In the genomic region with DNA sequence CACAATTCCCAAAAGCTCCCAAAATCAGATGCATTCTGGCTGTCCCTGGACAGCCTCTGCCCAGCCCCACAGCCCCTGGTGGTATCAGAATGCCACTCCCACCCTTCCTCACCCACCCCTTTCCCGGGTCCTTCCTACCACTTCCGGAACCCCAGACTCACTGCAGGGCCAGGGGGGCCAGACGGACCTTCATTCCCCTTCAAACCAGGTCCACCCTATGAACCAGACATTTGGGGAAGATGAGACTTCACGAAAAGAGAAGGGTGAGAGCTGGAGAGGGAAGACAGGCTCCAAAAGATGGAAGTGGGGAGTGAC, we compare ENCODE assay signal across 29 cellular contexts. TPM values are rescaled to one million over a fixed set of nuclear protein-coding genes. Genes with fewer than 3 reads are reported as not detected.
"Had no signal": no experiment of that assay in that cellular context is flagged by ENCODE, and none has a peak within 500 bp of the region (broad histone marks: within the 10 kb centered on the region; RNA-seq: fewer than 3 reads in every experiment).

No MANE protein-coding gene starts in this region.

- H3K27ac Mint-ChIP-seq: activated CD4-positive, alpha-beta memory T cell treated with anti-CD3 and anti-CD28 coated beads for 36 hours; activated CD4-positive, alpha-beta T cell treated with anti-CD3 and anti-CD28 coated beads for 36 hours; activated CD4-positive, alpha-beta T cell treated with anti-CD3 and anti-CD28 coated beads, Interleukin-2, amount 10 ng/mL, durations not matched to agents 24 days and 14 days; activated CD8-positive, alpha-beta memory T cell treated with anti-CD3 and anti-CD28 coated beads, Interleukin-2, amount 10 ng/mL, durations not matched to agents 7 days and 5 days; activated CD8-positive, alpha-beta T cell treated with anti-CD3 and anti-CD28 coated beads, Interleukin-2, amount 10 ng/mL, durations not matched to agents 7 days and 5 days; activated naive CD4-positive, alpha-beta T cell treated with anti-CD3 and anti-CD28 coated beads, Interleukin-2, amount 10 ng/mL, durations not matched to agents 7 days and 5 days; activated naive CD8-positive, alpha-beta T cell treated with anti-CD3 and anti-CD28 coated beads, Interleukin-2, amount 10 ng/mL, durations not matched to agents 7 days and 5 days; activated T-helper 1 cell treated with anti-CD3 and anti-CD28 coated beads, Interleukin-12 subunit alpha, Interleukin-12 subunit beta, Interleukin-2, Interleukin-4 antibody, amounts not matched to agents 30 ng/mL and 10 ng/mL and 1 ng/mL, durations not matched to agents 14 hours and 24 hours and 36 hours; activated T-helper 2 cell treated with anti-CD3 and anti-CD28 coated beads, Interferon-gamma antibody, Interleukin-2, Interleukin-4, amounts not matched to agents 10 μg/mL and 5 μg/mL and 100 μg/mL, durations not matched to agents 14 hours and 24 hours and 36 hours; endodermal cell; T-cell had no signal

- H3K9me3 ChIP-seq: ascending aorta, breast epithelium, colonic mucosa had no signal

- H3K36me3 Mint-ChIP-seq: activated CD4-positive, alpha-beta memory T cell treated with anti-CD3 and anti-CD28 coated beads for 36 hours; activated CD8-positive, alpha-beta memory T cell treated with anti-CD3 and anti-CD28 coated beads, Interleukin-2, amount 10 ng/mL, durations not matched to agents 7 days and 5 days; activated naive CD4-positive, alpha-beta T cell treated with anti-CD3 and anti-CD28 coated beads, Interleukin-2, amount 10 ng/mL, durations not matched to agents 7 days and 5 days; activated naive CD4-positive, alpha-beta T cell treated with anti-CD3 and anti-CD28 coated beads, Interleukin-2, amount 50 U/mL, for 72 hours; activated naive CD8-positive, alpha-beta T cell treated with anti-CD3 and anti-CD28 coated beads, Interleukin-2, amount 10 ng/mL, durations not matched to agents 7 days and 5 days; brain; T-cell had no signal

- H3K36me3 ChIP-seq: ascending aorta, breast epithelium, colonic mucosa had no signal

- H3K9me3 Mint-ChIP-seq: activated CD4-positive, alpha-beta memory T cell treated with anti-CD3 and anti-CD28 coated beads for 36 hours; activated CD4-positive, alpha-beta T cell treated with anti-CD3 and anti-CD28 coated beads, Interleukin-2, amount 10 ng/mL, durations not matched to agents 24 days and 14 days; activated naive CD4-positive, alpha-beta T cell treated with anti-CD3 and anti-CD28 coated beads, Interleukin-2, amount 10 ng/mL, durations not matched to agents 7 days and 5 days; activated naive CD4-positive, alpha-beta T cell treated with anti-CD3 and anti-CD28 coated beads, Interleukin-2, amount 50 U/mL, for 72 hours; activated naive CD8-positive, alpha-beta T cell treated with anti-CD3 and anti-CD28 coated beads, Interleukin-2, amount 10 ng/mL, durations not matched to agents 7 days and 5 days; activated T-helper 1 cell treated with anti-CD3 and anti-CD28 coated beads, Interleukin-12 subunit alpha, Interleukin-12 subunit beta, Interleukin-2, Interleukin-4 antibody, amounts not matched to agents 30 ng/mL and 10 ng/mL and 1 ng/mL, durations not matched to agents 14 hours and 24 hours and 36 hours; activated T-helper 2 cell treated with anti-CD3 and anti-CD28 coated beads, Interferon-gamma antibody, Interleukin-2, Interleukin-4, amounts not matched to agents 10 μg/mL and 5 μg/mL and 100 μg/mL, durations not matched to agents 14 hours and 24 hours and 36 hours; brain; endodermal cell; T-cell had no signal

- H3K4me1 ChIP-seq: ascending aorta, breast epithelium, colonic mucosa had no signal

- DNase-seq: activated CD4-positive, alpha-beta memory T cell treated with anti-CD3 and anti-CD28 coated beads for 36 hours; activated CD4-positive, alpha-beta T cell treated with anti-CD3 and anti-CD28 coated beads for 36 hours; activated CD4-positive, alpha-beta T cell treated with anti-CD3 and anti-CD28 coated beads, Interleukin-2, amount 10 ng/mL, durations not matched to agents 24 days and 14 days; activated CD4-positive, CD25-positive, alpha-beta regulatory T cell; activated CD4-positive, CD25-positive, alpha-beta regulatory T cell treated with anti-CD3 and anti-CD28 coated beads, Interleukin-2, amount 50 U/mL, for 72 hours; activated CD8-positive, alpha-beta memory T cell treated with anti-CD3 and anti-CD28 coated beads, Interleukin-2, amount 10 ng/mL, durations not matched to agents 7 days and 5 days; activated CD8-positive, alpha-beta memory T cell treated with anti-CD3 and anti-CD28 coated beads, Interleukin-2, amount 50 U/mL, for 4 hours; activated CD8-positive, alpha-beta T cell treated with anti-CD3 and anti-CD28 coated beads, Interleukin-2, amount 10 ng/mL, durations not matched to agents 7 days and 5 days; activated effector memory CD4-positive, alpha-beta T cell treated with anti-CD3 and anti-CD28 coated beads, Interleukin-2, amount 50 U/mL, for 16 hours; activated naive CD4-positive, alpha-beta T cell; activated naive CD4-positive, alpha-beta T cell treated with anti-CD3 and anti-CD28 coated beads, Interleukin-2, amount 10 ng/mL, durations not matched to agents 7 days and 5 days; activated naive CD8-positive, alpha-beta T cell treated with anti-CD3 and anti-CD28 coated beads, Interleukin-2, amount 10 ng/mL, durations not matched to agents 7 days and 5 days; activated T-cell treated with anti-CD3 and anti-CD28 coated beads, Interleukin-2, amount 50 U/mL, for 1 hour; activated T-cell treated with anti-CD3 and anti-CD28 coated beads, Interleukin-2, amount 50 U/mL, for 48 hours; caudate nucleus; colonic mucosa; effector CD8-positive, alpha-beta T cell; foreskin fibroblast; head of caudate nucleus; T-cell; T-helper 2 cell had no signal

- H3K27me3 ChIP-seq: ascending aorta, breast epithelium, colonic mucosa had no signal

- H3K27ac ChIP-seq: ascending aorta, breast epithelium, colonic mucosa had no signal

- ATAC-seq: activated CD4-positive, alpha-beta T cell treated with anti-CD3 and anti-CD28 coated beads for 36 hours; activated CD8-positive, alpha-beta memory T cell treated with anti-CD3 and anti-CD28 coated beads, Interleukin-2, amount 10 ng/mL, durations not matched to agents 7 days and 5 days; activated CD8-positive, alpha-beta T cell treated with anti-CD3 and anti-CD28 coated beads, Interleukin-2, amount 10 ng/mL, durations not matched to agents 7 days and 5 days; activated naive CD4-positive, alpha-beta T cell treated with anti-CD3 and anti-CD28 coated beads, Interleukin-2, amount 50 U/mL, for 72 hours; esophagus mucosa; T-cell had no signal

- H3K4me3 Mint-ChIP-seq: activated CD4-positive, alpha-beta memory T cell treated with anti-CD3 and anti-CD28 coated beads for 36 hours; activated CD4-positive, alpha-beta T cell treated with anti-CD3 and anti-CD28 coated beads for 36 hours; activated CD4-positive, alpha-beta T cell treated with anti-CD3 and anti-CD28 coated beads, Interleukin-2, amount 10 ng/mL, durations not matched to agents 24 days and 14 days; activated CD8-positive, alpha-beta memory T cell treated with anti-CD3 and anti-CD28 coated beads, Interleukin-2, amount 10 ng/mL, durations not matched to agents 7 days and 5 days; activated CD8-positive, alpha-beta T cell treated with anti-CD3 and anti-CD28 coated beads, Interleukin-2, amount 10 ng/mL, durations not matched to agents 7 days and 5 days; activated naive CD4-positive, alpha-beta T cell treated with anti-CD3 and anti-CD28 coated beads, Interleukin-2, amount 10 ng/mL, durations not matched to agents 7 days and 5 days; activated naive CD8-positive, alpha-beta T cell treated with anti-CD3 and anti-CD28 coated beads, Interleukin-2, amount 10 ng/mL, durations not matched to agents 7 days and 5 days; activated T-helper 1 cell treated with anti-CD3 and anti-CD28 coated beads, Interleukin-12 subunit alpha, Interleukin-12 subunit beta, Interleukin-2, Interleukin-4 antibody, amounts not matched to agents 30 ng/mL and 10 ng/mL and 1 ng/mL, durations not matched to agents 14 hours and 24 hours and 36 hours; brain; endodermal cell; T-cell had no signal

- H3K4me3 ChIP-seq: ascending aorta, breast epithelium, colonic mucosa had no signal

- H3K27me3 Mint-ChIP-seq: activated CD4-positive, alpha-beta T cell treated with anti-CD3 and anti-CD28 coated beads for 36 hours; activated CD8-positive, alpha-beta memory T cell treated with anti-CD3 and anti-CD28 coated beads, Interleukin-2, amount 10 ng/mL, durations not matched to agents 7 days and 5 days; activated naive CD8-positive, alpha-beta T cell treated with anti-CD3 and anti-CD28 coated beads, Interleukin-2, amount 10 ng/mL, durations not matched to agents 7 days and 5 days had no signal

- H3K4me1 Mint-ChIP-seq: activated CD4-positive, alpha-beta T cell treated with anti-CD3 and anti-CD28 coated beads for 36 hours; activated CD4-positive, alpha-beta T cell treated with anti-CD3 and anti-CD28 coated beads, Interleukin-2, amount 10 ng/mL, durations not matched to agents 24 days and 14 days; activated CD8-positive, alpha-beta memory T cell treated with anti-CD3 and anti-CD28 coated beads, Interleukin-2, amount 10 ng/mL, durations not matched to agents 7 days and 5 days; activated naive CD4-positive, alpha-beta T cell treated with anti-CD3 and anti-CD28 coated beads, Interleukin-2, amount 10 ng/mL, durations not matched to agents 7 days and 5 days; activated naive CD8-positive, alpha-beta T cell treated with anti-CD3 and anti-CD28 coated beads, Interleukin-2, amount 10 ng/mL, durations not matched to agents 7 days and 5 days; brain; endodermal cell had no signal

RNA-seq across cellular contexts. Expression of gene HSD17B8, which starts 32.6 kb away (rescaled TPM):
- total RNA-seq: ascending aorta had no signal
